In the genomic region with DNA sequence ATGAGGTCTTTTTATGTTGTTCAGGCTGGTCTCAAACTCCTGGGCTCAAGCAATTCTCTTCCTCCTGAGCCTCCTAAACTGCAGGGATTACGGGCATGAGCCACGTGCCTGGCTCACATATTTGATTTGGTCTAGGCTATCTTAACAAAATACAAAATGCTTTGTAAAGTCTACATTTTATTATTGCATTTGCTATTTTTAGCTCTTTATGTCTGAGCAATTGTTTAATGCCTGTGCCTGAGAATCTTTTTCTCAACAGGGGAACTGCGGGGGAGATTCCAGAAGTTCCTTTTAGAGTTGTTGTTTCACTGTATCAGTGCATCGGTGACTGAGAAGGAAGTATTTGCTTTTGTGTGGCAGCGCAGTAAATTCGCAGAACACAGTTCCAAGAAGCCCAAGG, we compare ENCODE assay signal across 22 cellular contexts.
DNase-seq lines count a peak whose midpoint lies in the region; ATAC-seq and TF ChIP-seq lines count a peak whose summit lies in the region.
"Had no signal": no experiment of that assay in that cellular context is flagged by ENCODE, and none has a peak within 500 bp of the region (broad histone marks: within the 10 kb centered on the region; RNA-seq: fewer than 3 reads in every experiment).

No MANE protein-coding gene starts in this region.

- H3K27ac ChIP-seq in breast epithelium (peak overlapping the region in 1 of 2 donors; percentile 8), mammary epithelial cell (ENCODE audit: insufficient read depth, low read depth, low read length) (no peak overlapping the region), caudate nucleus (ENCODE audit: low read depth, low read length) (peak overlapping the region; percentile 32), colonic mucosa (no peak overlapping the region)
- H3K27ac ChIP-seq: foreskin keratinocyte, spleen had no signal

- no peaks in the 10 kb centered on the region for H4K20me1 ChIP-seq in mammary epithelial cell (ENCODE audit: insufficient read depth, low read length)

- dilution Hi-C loops in mammary epithelial cell (cut with HindIII; ENCODE audit: low sequenced_read_pairs): no loop called here

- no peaks in the 10 kb centered on the region for H3K36me3 ChIP-seq in breast epithelium
- H3K36me3 ChIP-seq in mammary epithelial cell (ENCODE audit: insufficient read depth, low read length): no peaks in the 10 kb centered on the region
- no peaks in the 10 kb centered on the region for H3K36me3 ChIP-seq in colonic mucosa
- H3K36me3 ChIP-seq: spleen had no signal

- no peak for ATAC-seq in GM19023 (IDR thresholded peaks at IDR 0.05; ENCODE audit: unreplicated experiment)
- ATAC-seq: foreskin keratinocyte; left ventricle myocardium superior; stimulated activated effector memory CD8-positive, alpha-beta T cell treated with anti-CD3 and anti-CD28 coated beads, Interleukin-12 subunit alpha, Interleukin-12 subunit beta, amount 100 ng/mL, for 72 hours had no signal

- no peak overlapping the region for H2AFZ ChIP-seq in mammary epithelial cell (ENCODE audit: low read depth, low read length)

- in situ Hi-C loops in mammary epithelial cell (cut with MboI; ENCODE audit: low sequenced_read_pairs in 2 of 2): loop anchor here (10.0 to 25.0 kb wide), 2 partner anchors 285 to 502 kb away; no protein-coding TSS in a partner anchor

- CTCF ChIA-PET in mammary epithelial cell (lab: Charles Lee; ENCODE audit: low non-redundant PET): no interaction called here

- H3K27me3 ChIP-seq in breast epithelium (no peaks in the 10 kb centered on the region), mammary epithelial cell (ENCODE audit: insufficient read depth, low read length) (no peaks in the 10 kb centered on the region), colonic mucosa (no peaks in the 10 kb centered on the region)
- H3K27me3 ChIP-seq: foreskin keratinocyte, spleen had no signal

- DNase-seq in breast epithelium (ENCODE audit: low spot score in 2 of 2) (no peak), mammary epithelial cell (no peak), caudate nucleus (lab: John Stamatoyannopoulos, UW) (no peak), kidney glomerular epithelial cell (lab: John Stamatoyannopoulos, UW) (no peak), colonic mucosa (no peak), cerebellum (ENCODE audit: low spot score) (no peak)
- DNase-seq: 8988T; activated CD4-positive, alpha-beta T cell treated with anti-CD3 and anti-CD28 coated beads, Interleukin-2, amount 10 ng/mL, durations not matched to agents 7 days and 5 days; central memory CD4-positive, alpha-beta T cell; DMS53; foreskin keratinocyte; left ventricle myocardium superior; MM.1S; NCI-H187; SHP77 treated with DMSO at 0.1 percent for 48 hours; spleen; T-helper 9 cell had no signal

- H3K9me3 Mint-ChIP-seq in nephron: no peaks in the 10 kb centered on the region
- H3K9me3 Mint-ChIP-seq: activated CD4-positive, alpha-beta T cell treated with anti-CD3 and anti-CD28 coated beads, Interleukin-2, amount 10 ng/mL, durations not matched to agents 7 days and 5 days; activated naive CD4-positive, alpha-beta T cell treated with anti-CD3 and anti-CD28 coated beads, Interleukin-2, amount 50 U/mL, for 24 hours; CD14-positive monocyte; stimulated activated effector memory CD8-positive, alpha-beta T cell treated with anti-CD3 and anti-CD28 coated beads, Interleukin-12 subunit alpha, Interleukin-12 subunit beta, amount 100 ng/mL, for 72 hours had no signal

- no peaks in the 10 kb centered on the region for H3K79me2 ChIP-seq in mammary epithelial cell (ENCODE audit: insufficient read depth, low read length)

- H3K4me3 ChIP-seq in breast epithelium (peak overlapping the region in 2 of 3 donors; percentile 17 to 39), mammary epithelial cell (replicated peaks in 1 of 3; ENCODE audit: insufficient read depth in 1 of 3, low read depth in 2 of 3, low read length in 3 of 3) (no peak overlapping the region), colonic mucosa (no peak overlapping the region)
- H3K4me3 ChIP-seq: spleen had no signal

- H3K4me1 ChIP-seq in breast epithelium (peaks cover 0 to 5% of the 10 kb centered on the region in 2 donors), mammary epithelial cell (ENCODE audit: insufficient read depth, low read length) (no peaks in the 10 kb centered on the region), colonic mucosa (peaks cover 10% of the 10 kb centered on the region)
- H3K4me1 ChIP-seq: foreskin keratinocyte had no signal

- TF ChIP-seq CTCF in breast epithelium (IDR thresholded peaks at IDR 0.05) (no peak), mammary epithelial cell (conservative IDR thresholded peaks at IDR 0.05 in 1 of 2, IDR thresholded peaks at IDR 0.05 in 1 of 2; ENCODE audit: extremely low read depth in 1 of 2, insufficient read depth in 1 of 2, low read depth in 1 of 2, low read length in 2 of 2) (no peak), nephron (IDR thresholded peaks at IDR 0.05; ENCODE audit: unreplicated experiment in 3 of 3) (no peak), colonic mucosa (IDR thresholded peaks at IDR 0.05) (no peak)

- no peaks in the 10 kb centered on the region for H3K36me3 Mint-ChIP-seq in nephron (ENCODE audit: low read depth)
- H3K36me3 Mint-ChIP-seq: activated naive CD4-positive, alpha-beta T cell treated with anti-CD3 and anti-CD28 coated beads, Interleukin-2, amount 50 U/mL, for 24 hours; CD14-positive monocyte; stimulated activated effector memory CD8-positive, alpha-beta T cell treated with anti-CD3 and anti-CD28 coated beads, Interleukin-12 subunit alpha, Interleukin-12 subunit beta, amount 100 ng/mL, for 72 hours had no signal

- no peaks in the 10 kb centered on the region for H3K27me3 Mint-ChIP-seq in nephron (ENCODE audit: low read depth)
- H3K27me3 Mint-ChIP-seq: activated naive CD4-positive, alpha-beta T cell treated with anti-CD3 and anti-CD28 coated beads, Interleukin-2, amount 50 U/mL, for 24 hours had no signal

- TF ChIP-seq POLR2A in breast epithelium (IDR thresholded peaks at IDR 0.05): no peak

- H3K9ac ChIP-seq in mammary epithelial cell (ENCODE audit: insufficient read depth, low read length) (no peak overlapping the region), colonic mucosa (ENCODE audit: low read depth in 2 of 2, low read length in 2 of 2) (no peak overlapping the region)

- intact Hi-C loops in breast epithelium (cut with DNase I; ENCODE audit: low total_unique reads): no loop called here
- intact Hi-C loops in mammary epithelial cell (cut with micrococcal nuclease): loop anchor here (1.0 to 10.0 kb wide), 4 partner anchors 282 to 755 kb away; no protein-coding TSS in a partner anchor
- intact Hi-C loops in colonic mucosa (cut with DNase I): loop anchor here (2.0 to 5.0 kb wide), 2 partner anchors 283 to 487 kb away; no protein-coding TSS in a partner anchor

- peak overlapping the region in 2 of 3 experiments; percentile 57 to 73 for H3K27ac Mint-ChIP-seq in nephron
- H3K27ac Mint-ChIP-seq: activated CD4-positive, alpha-beta T cell treated with anti-CD3 and anti-CD28 coated beads, Interleukin-2, amount 10 ng/mL, durations not matched to agents 7 days and 5 days; activated naive CD4-positive, alpha-beta T cell treated with anti-CD3 and anti-CD28 coated beads, Interleukin-2, amount 50 U/mL, for 24 hours; CD14-positive monocyte; stimulated activated effector memory CD8-positive, alpha-beta T cell treated with anti-CD3 and anti-CD28 coated beads, Interleukin-12 subunit alpha, Interleukin-12 subunit beta, amount 100 ng/mL, for 72 hours had no signal

- no peak overlapping the region for H3K4me2 ChIP-seq in mammary epithelial cell (ENCODE audit: insufficient read depth, low read depth, low read length)

- 33% methylated on average over 6 of the region's 6 CpGs for WGBS in mammary epithelial cell (ENCODE audit: low coverage, missing lambda C conversion rate)

- peaks cover 23% of the 10 kb centered on the region for H3K4me1 Mint-ChIP-seq in nephron
- H3K4me1 Mint-ChIP-seq: activated naive CD4-positive, alpha-beta T cell treated with anti-CD3 and anti-CD28 coated beads, Interleukin-2, amount 50 U/mL, for 24 hours; stimulated activated effector memory CD8-positive, alpha-beta T cell treated with anti-CD3 and anti-CD28 coated beads, Interleukin-12 subunit alpha, Interleukin-12 subunit beta, amount 100 ng/mL, for 72 hours had no signal

- H3K9me3 ChIP-seq in breast epithelium: no peaks in the 10 kb centered on the region
- no peaks in the 10 kb centered on the region for H3K9me3 ChIP-seq in mammary epithelial cell (replicated peaks; ENCODE audit: insufficient read depth, low read length)
- no peaks in the 10 kb centered on the region for H3K9me3 ChIP-seq in colonic mucosa
- H3K9me3 ChIP-seq: spleen had no signal

- peak overlapping the region in 1 of 3 experiments; percentile 2 for H3K4me3 Mint-ChIP-seq in nephron
- H3K4me3 Mint-ChIP-seq: activated CD4-positive, alpha-beta T cell treated with anti-CD3 and anti-CD28 coated beads, Interleukin-2, amount 10 ng/mL, durations not matched to agents 7 days and 5 days; activated naive CD4-positive, alpha-beta T cell treated with anti-CD3 and anti-CD28 coated beads, Interleukin-2, amount 50 U/mL, for 24 hours; stimulated activated effector memory CD8-positive, alpha-beta T cell treated with anti-CD3 and anti-CD28 coated beads, Interleukin-12 subunit alpha, Interleukin-12 subunit beta, amount 100 ng/mL, for 72 hours had no signal

- BruUV-seq in mammary epithelial cell (replicated peaks; lab: Mats Ljungman, UMichigan): no TSS peak

Comparison
In these comparisons a context has a peak if more than half of its experiments do, and no peak if none do; other contexts are left out.
1. H3K4me3 ChIP-seq: peak in breast epithelium (2 of 3); none in mammary epithelial cell (0 of 3) and colonic mucosa (single experiment).